Comparison of ENCODE assay signal across 26 cellular contexts in genomic region chr10:9634466-9634865, GRCh38.
DNase-seq lines count a peak whose midpoint lies in the region; ATAC-seq and TF ChIP-seq lines count a peak whose summit lies in the region.
"Had no signal": no experiment of that assay in that cellular context is flagged by ENCODE, and none has a peak within 500 bp of the region (broad histone marks: within the 10 kb centered on the region; RNA-seq: fewer than 3 reads in every experiment).

No MANE protein-coding gene starts in this region.

- H3K27me3 Mint-ChIP-seq in CD8-positive, alpha-beta memory T cell, result no peaks in the 10 kb centered on the region
- H3K27me3 Mint-ChIP-seq: central memory CD8-positive, alpha-beta T cell; stimulated activated memory B cell treated with anti-CD40 and anti-IgM and Interleukin-4, amounts not matched to agents 10 μg/mL and 1 μg/mL and 100 μg/mL, for 72 hours had no signal

- no peaks in the 10 kb centered on the region for H3K4me1 ChIP-seq in CD8-positive, alpha-beta memory T cell (ENCODE audit: insufficient read depth, low read length)
- H3K4me1 ChIP-seq: A549, testis had no signal

- H3K4me1 Mint-ChIP-seq in CD8-positive, alpha-beta memory T cell, result no peaks in the 10 kb centered on the region
- H3K4me1 Mint-ChIP-seq: central memory CD8-positive, alpha-beta T cell; stimulated activated memory B cell treated with anti-CD40 and anti-IgM and Interleukin-4, amounts not matched to agents 10 μg/mL and 1 μg/mL and 100 μg/mL, for 72 hours had no signal

- no peaks in the 10 kb centered on the region for H3K36me3 ChIP-seq in CD8-positive, alpha-beta memory T cell (ENCODE audit: insufficient read depth, low read length)

- H3K4me3 ChIP-seq in epithelial cell of esophagus (ENCODE audit: low read length) (no peak overlapping the region), lower leg skin (ENCODE audit: low read depth, poor library complexity, severe bottlenecking) (no peak overlapping the region)
- no peak overlapping the region for H3K4me3 ChIP-seq in CD8-positive, alpha-beta memory T cell (ENCODE audit: low read length)
- H3K4me3 ChIP-seq: A549, testis had no signal

- DNase-seq in AG08396 (ENCODE audit: low spot score), result peak; percentile 9
- peak; percentile 2 for DNase-seq in M059J (ENCODE audit: low read depth)
- peak; percentile 22 for DNase-seq in epithelial cell of esophagus (ENCODE audit: low read depth)
- peak; percentile 39 for DNase-seq in myocyte (ENCODE audit: low read depth)
- no peak for DNase-seq in lower leg skin (ENCODE audit: low spot score in 2 of 2)
- no peak for DNase-seq in CD8-positive, alpha-beta memory T cell
- DNase-seq: activated CD4-positive, alpha-beta T cell treated with anti-CD3 and anti-CD28 coated beads, Interleukin-2, amount 50 U/mL, for 1 hour; activated CD8-positive, alpha-beta memory T cell treated with anti-CD3 and anti-CD28 coated beads, Interleukin-2, amount 50 U/mL, for 48 hours; activated gamma-delta T cell; erythroblast; GDM1; KG1; NCI-H1092 treated with DMSO at 0.1 percent for 48 hours; NCI-H2029 treated with DMSO at 0.1 percent for 48 hours; NCI-H510A treated with DMSO at 0.1 percent for 48 hours; NK-92 treated with Interleukin-12 subunit alpha and Interleukin-12 subunit beta, amount 100 ng/mL, for 24 hours; occipital lobe; right cardiac atrium; T-helper 2 cell; testis had no signal

- no peak overlapping the region for H3K27ac ChIP-seq in CD8-positive, alpha-beta memory T cell (ENCODE audit: low read depth, low read length)
- H3K27ac ChIP-seq: A549, testis had no signal

- H3K27me3 ChIP-seq in CD8-positive, alpha-beta memory T cell (ENCODE audit: insufficient read depth, low read length, poor library complexity, severe bottlenecking), result no peaks in the 10 kb centered on the region
- H3K27me3 ChIP-seq: testis had no signal

- no peak overlapping the region for H3K27ac Mint-ChIP-seq in CD8-positive, alpha-beta memory T cell
- H3K27ac Mint-ChIP-seq: stimulated activated memory B cell treated with anti-CD40 and anti-IgM and Interleukin-4, amounts not matched to agents 10 μg/mL and 1 μg/mL and 100 μg/mL, for 72 hours had no signal

- CTCF ChIA-PET in CD8-positive, alpha-beta memory T cell (lab: Charles Lee), result no interaction called here

- WGBS in lower leg skin, 2 donors, result 62 to 69% methylated on average over 3 of the region's 3 CpGs

- TF ChIP-seq CTCF in epithelial cell of esophagus (IDR thresholded peaks at IDR 0.05; ENCODE audit: insufficient read depth, low read depth, low read length, missing control alignments), result no peak
- TF ChIP-seq CTCF in lower leg skin (IDR thresholded peaks at IDR 0.05), result no peak

- intact Hi-C loops in lower leg skin (cut with DNase I; ENCODE audit: low total_unique reads), result no loop called here

- no peaks in the 10 kb centered on the region for H3K36me3 Mint-ChIP-seq in CD8-positive, alpha-beta memory T cell
- H3K36me3 Mint-ChIP-seq: stimulated activated memory B cell treated with anti-CD40 and anti-IgM and Interleukin-4, amounts not matched to agents 10 μg/mL and 1 μg/mL and 100 μg/mL, for 72 hours had no signal

- POLR2A ChIA-PET in CD8-positive, alpha-beta memory T cell (lab: Charles Lee), result no interaction called here

- H3K4me3 Mint-ChIP-seq in CD8-positive, alpha-beta memory T cell, result no peak overlapping the region
- H3K4me3 Mint-ChIP-seq: central memory CD8-positive, alpha-beta T cell; stimulated activated memory B cell treated with anti-CD40 and anti-IgM and Interleukin-4, amounts not matched to agents 10 μg/mL and 1 μg/mL and 100 μg/mL, for 72 hours had no signal

- no peak for ATAC-seq in HG03135 (IDR thresholded peaks at IDR 0.05; ENCODE audit: unreplicated experiment)
- ATAC-seq in HG03045 (IDR thresholded peaks at IDR 0.05; ENCODE audit: unreplicated experiment), result no peak
- ATAC-seq: A549; Panc1; right cardiac atrium; stimulated activated memory B cell treated with anti-CD40 and anti-IgM and Interleukin-4, amounts not matched to agents 10 μg/mL and 1 μg/mL and 100 μg/mL, for 72 hours had no signal

- peaks cover 0 to 5% (median 2%) of the 10 kb centered on the region in 5 donors for H3K9me3 Mint-ChIP-seq in CD8-positive, alpha-beta memory T cell
- H3K9me3 Mint-ChIP-seq: central memory CD8-positive, alpha-beta T cell had no signal

- no peaks in the 10 kb centered on the region for H3K9me3 ChIP-seq in CD8-positive, alpha-beta memory T cell (ENCODE audit: low read length)
- H3K9me3 ChIP-seq: testis had no signal

- TF ChIP-seq POLR2A in lower leg skin (IDR thresholded peaks at IDR 0.05), result no peak

Comparison
In these comparisons a context has a peak if more than half of its experiments do, and no peak if none do; other contexts are left out.
1. DNase-seq: peak in AG08396 (single experiment), M059J (single experiment), epithelial cell of esophagus (single experiment) and myocyte (single experiment); none in lower leg skin (0 of 2) and CD8-positive, alpha-beta memory T cell (0 of 5).